In genomic region chr11:107563702-107564101, GRCh38 we compare ENCODE assay signal across 8 cellular contexts. TPM values are rescaled to one million over a fixed set of nuclear protein-coding genes. Genes with fewer than 3 reads are reported as not detected.
A peak's percentile ranks its signal among the peaks of the same experiment; 100 is the strongest.
DNase-seq lines count a peak whose midpoint lies in the region; ATAC-seq and TF ChIP-seq lines count a peak whose summit lies in the region.

No MANE protein-coding gene starts in this region.

- no peak for TF ChIP-seq POLR2A in spleen (IDR thresholded peaks at IDR 0.05)

- H3K36me3 Mint-ChIP-seq in activated naive CD4-positive, alpha-beta T cell treated with anti-CD3 and anti-CD28 coated beads, Interleukin-2, amount 50 U/mL, for 24 hours: peaks cover 7% of the 10 kb centered on the region

- H3K9me3 Mint-ChIP-seq in activated naive CD4-positive, alpha-beta T cell treated with anti-CD3 and anti-CD28 coated beads, Interleukin-2, amount 50 U/mL, for 24 hours: no peaks in the 10 kb centered on the region

- no peaks in the 10 kb centered on the region for H3K9me3 ChIP-seq in Panc1 (ENCODE audit: control insufficient read depth, insufficient read depth, low read depth, low read length)
- H3K9me3 ChIP-seq in right cardiac atrium (ENCODE audit: control insufficient read depth, low read length): no peaks in the 10 kb centered on the region
- H3K9me3 ChIP-seq in spleen: no peaks in the 10 kb centered on the region

- H3K4me3 ChIP-seq in Panc1 (ENCODE audit: low read depth in 2 of 2, low read length in 2 of 2): peak overlapping the region in 1 of 2 experiments; percentile 16; a peak in 3 of 4 replicates
- H3K4me3 ChIP-seq in right cardiac atrium (ENCODE audit: low read length): no peak overlapping the region
- peak overlapping the region in 1 of 8 donors; percentile 76 for H3K4me3 ChIP-seq in spleen

- peaks cover 37% of the 10 kb centered on the region for H3K4me1 ChIP-seq in Panc1 (ENCODE audit: control insufficient read depth, insufficient read depth, low read length)
- peaks cover 3% of the 10 kb centered on the region for H3K4me1 ChIP-seq in right cardiac atrium (ENCODE audit: control insufficient read depth, insufficient read depth, low read length)
- H3K4me1 ChIP-seq in spleen: peaks cover 16 to 49% (median 30%) of the 10 kb centered on the region in 6 donors

- in situ Hi-C loops in Panc1 (cut with HindIII; ENCODE audit: low pct_unique_long_range_greater_than_20kb, low sequenced_read_pairs): no loop called here

- H3K27ac ChIP-seq in Panc1 (ENCODE audit: low read length) (peak overlapping the region; percentile 70), right cardiac atrium (ENCODE audit: low read length) (peak overlapping the region; percentile 90), spleen (peak overlapping the region in 2 of 8 donors; percentile 39 to 89)

- POLR2A ChIA-PET in Panc1 (lab: Charles Lee): no interaction called here

- H3K27me3 ChIP-seq in Panc1 (ENCODE audit: control insufficient read depth, insufficient read depth, low read length) (no peaks in the 10 kb centered on the region), right cardiac atrium (ENCODE audit: control insufficient read depth, insufficient read depth) (no peaks in the 10 kb centered on the region), spleen (replicated peaks in 1 of 7) (no peaks in the 10 kb centered on the region)

- H3K4me3 Mint-ChIP-seq in activated naive CD4-positive, alpha-beta T cell treated with anti-CD3 and anti-CD28 coated beads, Interleukin-2, amount 50 U/mL, for 24 hours: peak overlapping the region; percentile 38

- H3K4me1 Mint-ChIP-seq in activated naive CD4-positive, alpha-beta T cell treated with anti-CD3 and anti-CD28 coated beads, Interleukin-2, amount 50 U/mL, for 24 hours: peaks cover 74% of the 10 kb centered on the region

- H3K36me3 ChIP-seq in Panc1 (ENCODE audit: control insufficient read depth, insufficient read depth, low read length) (no peaks in the 10 kb centered on the region), spleen (peaks cover 0 to 30% (median 6%) of the 10 kb centered on the region in 6 donors)

- no TSS peak for BruUV-seq in Panc1 (replicated peaks; lab: Mats Ljungman, UMichigan)

- ATAC-seq in GM19452 (IDR thresholded peaks at IDR 0.05; ENCODE audit: unreplicated experiment) (peak; percentile 26), Panc1 (peak; percentile 3; the same call in 1 of the 2 replicates), right cardiac atrium (peak; percentile 5 to 42)

- H3K27me3 Mint-ChIP-seq in activated naive CD4-positive, alpha-beta T cell treated with anti-CD3 and anti-CD28 coated beads, Interleukin-2, amount 50 U/mL, for 24 hours: no peaks in the 10 kb centered on the region

- 2% methylated on average over 2 of the region's 2 CpGs for WGBS in right cardiac atrium
- 0 to 3% (median 0%) methylated on average over 2 of the region's 2 CpGs for WGBS in spleen, 5 donors

- CTCF ChIA-PET in Panc1 (lab: Charles Lee): interaction anchor here (0.6 to 2.7 kb wide), 6 partner anchors 12 to 233 kb away, joined by 3 to 20 read pairs (median 6); no protein-coding TSS in a partner anchor

- intact Hi-C loops in Panc1 (cut with micrococcal nuclease; ENCODE audit: unreplicated experiment): loop anchor here (1.0 to 5.0 kb wide), 2 partner anchors 126 to 209 kb away; no protein-coding TSS in a partner anchor
- intact Hi-C loops in right cardiac atrium (cut with DNase I): loop anchor here in 1 of 4 donors (10.0 kb wide), 1 partner anchor 211 kb away; no protein-coding TSS in a partner anchor
- intact Hi-C loops in spleen (cut with DNase I; ENCODE audit: low total_unique reads): no loop called here

- TF ChIP-seq CTCF in Panc1 (IDR thresholded peaks at IDR 0.05) (peak; percentile 84), spleen (IDR thresholded peaks at IDR 0.05 in 8 of 11, conservative IDR thresholded peaks at IDR 0.05 in 3 of 11) (peak in 10 of 11 experiments; percentile 15 to 53 (median 34))

- peak overlapping the region; percentile 80 for H3K27ac Mint-ChIP-seq in activated naive CD4-positive, alpha-beta T cell treated with anti-CD3 and anti-CD28 coated beads, Interleukin-2, amount 50 U/mL, for 24 hours

- DNase-seq in DMS153 (lab: John Stamatoyannopoulos, UW) (peak; percentile 8), HT1080 (ENCODE audit: low read depth) (peak; percentile 85), Panc1 (ENCODE audit: low read depth, low spot score) (peak; percentile 67), right cardiac atrium (no peak), spleen (no peak), epidermal melanocyte (ENCODE audit: insufficient read length, low spot score) (no peak)

RNA-seq across cellular contexts. Expression of gene ALKBH8, which starts 1.8 kb away (rescaled TPM):
- total RNA-seq in HT1080 (2014; rRNA removed; shearing (Covaris generic)): 14.2 and 16.0 TPM in 2 replicates
- 13.1 and 15.4 TPM in 2 replicates for polyA plus RNA-seq in HT1080 (2015; cell fraction: cytosol; rRNA removed)
- 14.8 and 15.3 TPM in 2 replicates for polyA plus RNA-seq in HT1080 (2015; cell fraction: nucleus; rRNA removed)
- total RNA-seq in Panc1 (2021; ENCODE audit: unreplicated experiment): 9.1 TPM
- 4.7 TPM for polyA plus RNA-seq in Panc1 (2012; ENCODE audit: insufficient read length)
- 1 to 10 TPM; 6.3 to 8.3 (median 7.4) TPM for total RNA-seq in right cardiac atrium
- polyA plus RNA-seq in right cardiac atrium: 3.1 TPM
- total RNA-seq in spleen: 10 to 100 TPM in 2 of 7 donors, 1 to 10 TPM in 5; 8.3 to 10.6 (median 9.8) TPM
- 1 to 10 TPM; 4.0 to 5.5 (median 4.1) TPM for polyA plus RNA-seq in spleen

RNA-seq across cellular contexts. Expression of gene ELMOD1, which starts 27.2 kb away (rescaled TPM):
- total RNA-seq in HT1080 (2014; rRNA removed; shearing (Covaris generic)): 2.3 and 3.4 TPM in 2 replicates
- polyA plus RNA-seq in HT1080 (2015; cell fraction: cytosol; rRNA removed): 2.4 and 3.4 TPM in 2 replicates
- 4.1 and 5.1 TPM in 2 replicates for polyA plus RNA-seq in HT1080 (2015; cell fraction: nucleus; rRNA removed)
- 2.1 TPM for total RNA-seq in Panc1 (2021; ENCODE audit: unreplicated experiment)
- polyA plus RNA-seq in Panc1 (2012; ENCODE audit: insufficient read length): 1.1 TPM
- 10 to 100 TPM in 3 of 4 donors, 1 to 10 TPM in 1; 7.9 to 12.6 (median 10.9) TPM for total RNA-seq in right cardiac atrium
- 5.7 TPM for polyA plus RNA-seq in right cardiac atrium
- total RNA-seq in spleen: not detected
- under 1 TPM in 1 of 3 donors, not detected in 2; 0.02 TPM for polyA plus RNA-seq in spleen

Comparison
In these comparisons a context has a peak if more than half of its experiments do, and no peak if none do; other contexts are left out.
1. DNase-seq: peak in DMS153 (single experiment), HT1080 (single experiment) and Panc1 (single experiment); none in right cardiac atrium (0 of 3), spleen (single experiment) and epidermal melanocyte (single experiment).
2. Peak in every context shown above with its lines, with median percentiles within 50 percentile points of each other: ATAC-seq.